8 cellular contexts compared by ENCODE assay signal in the genomic region with DNA sequence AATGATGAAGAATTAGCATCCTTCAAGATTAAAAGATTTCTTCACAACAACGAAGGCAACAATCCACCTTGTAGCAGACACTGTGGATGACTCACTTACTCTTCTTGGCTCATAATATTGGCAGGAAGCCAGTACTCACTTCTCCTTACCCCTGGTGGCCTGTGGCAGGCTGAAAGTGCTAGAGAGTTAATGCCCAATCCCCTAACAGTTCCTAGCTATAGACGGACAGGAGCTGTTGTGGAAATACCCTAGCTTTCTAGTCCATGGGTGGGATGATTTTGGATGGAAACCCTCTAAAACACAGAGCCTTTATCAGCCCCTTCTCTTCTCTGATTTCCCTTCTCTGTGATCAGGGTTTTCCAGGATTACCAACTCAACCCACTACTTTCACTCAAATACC.
DNase-seq lines count a peak whose midpoint lies in the region; FAIRE-seq and TF ChIP-seq lines count a peak whose summit lies in the region.

No MANE protein-coding gene starts in this region.

- H3K27me3 ChIP-seq in Caco-2 (replicated peaks; ENCODE audit: control insufficient read depth, insufficient read depth, low read length), result no peaks in the 10 kb centered on the region

- H3K9me3 Mint-ChIP-seq in Caco-2 (ENCODE audit: unreplicated experiment), result no peaks in the 10 kb centered on the region

- intact Hi-C loops in Caco-2 (cut with micrococcal nuclease; ENCODE audit: unreplicated experiment), result no loop called here

- no peak for TF ChIP-seq EP300 in Ishikawa (IDR thresholded peaks at IDR 0.05; ENCODE audit: borderline replicate concordance)

- no peaks in the 10 kb centered on the region for H3K36me3 Mint-ChIP-seq in Caco-2 (ENCODE audit: insufficient read depth, unreplicated experiment)

- no peaks in the 10 kb centered on the region for H3K4me1 Mint-ChIP-seq in Caco-2 (ENCODE audit: low read depth, unreplicated experiment)

- H3K36me3 ChIP-seq in Caco-2 (ENCODE audit: control insufficient read depth, insufficient read depth, low read length), result no peaks in the 10 kb centered on the region

- peak; percentile 73 for DNase-seq in ACHN
- DNase-seq in H54 (ENCODE audit: insufficient read length, low spot score), result peak; percentile 13
- peak; percentile 75 for DNase-seq in RKO (ENCODE audit: low spot score)
- DNase-seq in fibroblast of mammary gland (ENCODE audit: low read depth), result peak; percentile 80
- no peak for DNase-seq in Caco-2
- no peak for DNase-seq in NCI-H526 (lab: John Stamatoyannopoulos, UW)

- TF ChIP-seq POLR2A in H54 (IDR thresholded peaks at IDR 0.05; ENCODE audit: low read depth, low read length), result no peak

- no peak overlapping the region for H3K27ac Mint-ChIP-seq in Caco-2 (ENCODE audit: unreplicated experiment)

- BruUV-seq in Caco-2 (replicated peaks; lab: Mats Ljungman, UMichigan), result no TSS peak

- no peaks in the 10 kb centered on the region for H3K4me1 ChIP-seq in Caco-2

- TF ChIP-seq CTCF in GM12873 (IDR thresholded peaks at IDR 0.05; ENCODE audit: insufficient read depth, low read depth, low read length, missing control alignments) (peak; percentile 32), fibroblast of mammary gland (conservative IDR thresholded peaks at IDR 0.05; ENCODE audit: control insufficient read depth, insufficient read depth, low read depth, low read length) (peak; percentile 25), Caco-2 (IDR thresholded peaks at IDR 0.05; ENCODE audit: insufficient read depth in 1 of 2, low read depth in 1 of 2, low read length in 1 of 2, severe bottlenecking in 1 of 2, unreplicated experiment in 1 of 2) (no peak)

- H3K4me3 ChIP-seq in fibroblast of mammary gland (ENCODE audit: control insufficient read depth, low read depth, low read length) (no peak overlapping the region), Caco-2 (ENCODE audit: low read depth, low read length) (no peak overlapping the region)

- POLR2A ChIA-PET in Caco-2 (lab: Charles Lee), result no interaction called here

- no peak for TF ChIP-seq RAD21 in Ishikawa (IDR thresholded peaks at IDR 0.05; ENCODE audit: low read depth)

- no peaks in the 10 kb centered on the region for H3K9me3 ChIP-seq in Caco-2

- FAIRE-seq in H54 (lab: Jason Lieb, UNC), result peak; percentile 76

- no peaks in the 10 kb centered on the region for H3K27me3 Mint-ChIP-seq in Caco-2 (ENCODE audit: insufficient read depth, unreplicated experiment)

- in situ Hi-C loops in ACHN (cut with HindIII; ENCODE audit: low pct_ligation_motif_present, low pct_unique_long_range_greater_than_20kb, low sequenced_read_pairs), result no loop called here

- H3K4me3 Mint-ChIP-seq in Caco-2 (ENCODE audit: unreplicated experiment), result no peak overlapping the region

- CTCF ChIA-PET in Caco-2 (lab: Charles Lee), result no interaction called here

TF ChIP-seq in Ishikawa, 13 proteins besides CTCF, POLR2A, EP300 and RAD21:
- TF ChIP-seq, protein P1, sequence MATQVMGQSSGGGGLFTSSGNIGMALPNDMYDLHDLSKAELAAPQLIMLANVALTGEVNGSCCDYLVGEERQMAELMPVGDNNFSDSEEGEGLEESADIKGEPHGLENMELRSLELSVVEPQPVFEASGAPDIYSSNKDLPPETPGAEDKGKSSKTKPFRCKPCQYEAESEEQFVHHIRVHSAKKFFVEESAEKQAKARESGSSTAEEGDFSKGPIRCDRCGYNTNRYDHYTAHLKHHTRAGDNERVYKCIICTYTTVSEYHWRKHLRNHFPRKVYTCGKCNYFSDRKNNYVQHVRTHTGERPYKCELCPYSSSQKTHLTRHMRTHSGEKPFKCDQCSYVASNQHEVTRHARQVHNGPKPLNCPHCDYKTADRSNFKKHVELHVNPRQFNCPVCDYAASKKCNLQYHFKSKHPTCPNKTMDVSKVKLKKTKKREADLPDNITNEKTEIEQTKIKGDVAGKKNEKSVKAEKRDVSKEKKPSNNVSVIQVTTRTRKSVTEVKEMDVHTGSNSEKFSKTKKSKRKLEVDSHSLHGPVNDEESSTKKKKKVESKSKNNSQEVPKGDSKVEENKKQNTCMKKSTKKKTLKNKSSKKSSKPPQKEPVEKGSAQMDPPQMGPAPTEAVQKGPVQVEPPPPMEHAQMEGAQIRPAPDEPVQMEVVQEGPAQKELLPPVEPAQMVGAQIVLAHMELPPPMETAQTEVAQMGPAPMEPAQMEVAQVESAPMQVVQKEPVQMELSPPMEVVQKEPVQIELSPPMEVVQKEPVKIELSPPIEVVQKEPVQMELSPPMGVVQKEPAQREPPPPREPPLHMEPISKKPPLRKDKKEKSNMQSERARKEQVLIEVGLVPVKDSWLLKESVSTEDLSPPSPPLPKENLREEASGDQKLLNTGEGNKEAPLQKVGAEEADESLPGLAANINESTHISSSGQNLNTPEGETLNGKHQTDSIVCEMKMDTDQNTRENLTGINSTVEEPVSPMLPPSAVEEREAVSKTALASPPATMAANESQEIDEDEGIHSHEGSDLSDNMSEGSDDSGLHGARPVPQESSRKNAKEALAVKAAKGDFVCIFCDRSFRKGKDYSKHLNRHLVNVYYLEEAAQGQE (IDR thresholded peaks at IDR 0.05; ENCODE audit: low read depth), result no peak
- TF ChIP-seq TEAD4 (IDR thresholded peaks at IDR 0.05) (no peak), NFIC (IDR thresholded peaks at IDR 0.05) (peak; percentile 76)
TF ChIP-seq in Ishikawa: peak in this region for 1.

Comparison
In these comparisons a context has a peak if more than half of its experiments do, and no peak if none do; other contexts are left out.
1. DNase-seq: peak in ACHN (single experiment), H54 (single experiment), RKO (single experiment) and fibroblast of mammary gland (single experiment); none in Caco-2 (0 of 2) and NCI-H526 (0 of 2).
2. CTCF ChIP-seq: peak in GM12873 (single experiment) and fibroblast of mammary gland (single experiment); none in Caco-2 (0 of 2).